Comparison of ENCODE assay signal across 19 cellular contexts in genomic region chr6:30543824-30544223, GRCh38. TPM values are rescaled to one million over a fixed set of nuclear protein-coding genes. Genes with fewer than 3 reads are reported as not detected.
DNase-seq lines count a peak whose midpoint lies in the region; ATAC-seq and TF ChIP-seq lines count a peak whose summit lies in the region.
"Had no signal": no experiment of that assay in that cellular context is flagged by ENCODE, and none has a peak within 500 bp of the region (broad histone marks: within the 10 kb centered on the region; RNA-seq: fewer than 3 reads in every experiment).

No MANE protein-coding gene starts in this region.

- no peaks in the 10 kb centered on the region for H3K79me2 ChIP-seq in GM23338 (replicated peaks; ENCODE audit: insufficient read depth)

- no peak overlapping the region for H3K4me3 ChIP-seq in upper lobe of left lung
- no peak overlapping the region for H3K4me3 ChIP-seq in GM23338
- H3K4me3 ChIP-seq: cardiac muscle cell, gastroesophageal sphincter, K562, Peyer's patch, SJSA1, smooth muscle cell had no signal

- H3K9me2 ChIP-seq in GM23338 (ENCODE audit: insufficient read depth), result no peaks in the 10 kb centered on the region

- H3K27me3 ChIP-seq in upper lobe of left lung (no peaks in the 10 kb centered on the region), GM23338 (ENCODE audit: insufficient read depth) (no peaks in the 10 kb centered on the region)
- H3K27me3 ChIP-seq: cardiac muscle cell, gastroesophageal sphincter, Peyer's patch, SJSA1 had no signal

- H3K4me2 ChIP-seq in GM23338, result no peak overlapping the region
- H3K4me2 ChIP-seq: smooth muscle cell had no signal

- H3K4me1 Mint-ChIP-seq in activated naive CD4-positive, alpha-beta T cell treated with anti-CD3 and anti-CD28 coated beads, Interleukin-2, amount 10 ng/mL, durations not matched to agents 7 days and 5 days, result peaks cover 37% of the 10 kb centered on the region
- H3K4me1 Mint-ChIP-seq in T-helper 17 cell (peaks cover 37% of the 10 kb centered on the region), GM23338 (peaks cover 9% of the 10 kb centered on the region), nephron progenitor cell (peaks cover 15% of the 10 kb centered on the region)

- H3K36me3 ChIP-seq in upper lobe of left lung (peaks cover 0 to 31% (median 17%) of the 10 kb centered on the region in 4 donors), GM23338 (ENCODE audit: insufficient read depth) (peaks cover 5% of the 10 kb centered on the region; the same call in 1 of the 2 replicates)

- no peak overlapping the region for H2AFZ ChIP-seq in GM23338

- H3K4me1 ChIP-seq in upper lobe of left lung, result peaks cover 22 to 26% (median 25%) of the 10 kb centered on the region in 4 donors
- peaks cover 7% of the 10 kb centered on the region; the same call in 1 of the 2 replicates for H3K4me1 ChIP-seq in GM23338 (ENCODE audit: insufficient read depth)
- H3K4me1 ChIP-seq: SJSA1 had no signal

- H3K9me3 Mint-ChIP-seq in activated naive CD4-positive, alpha-beta T cell treated with anti-CD3 and anti-CD28 coated beads, Interleukin-2, amount 10 ng/mL, durations not matched to agents 7 days and 5 days, result no peaks in the 10 kb centered on the region
- H3K9me3 Mint-ChIP-seq in GM23338 (no peaks in the 10 kb centered on the region), nephron progenitor cell (no peaks in the 10 kb centered on the region)
- H3K9me3 Mint-ChIP-seq: activated B cell treated with CpG ODN at 0.5 μM for 24 hours had no signal

- H3K4me3 Mint-ChIP-seq in activated naive CD4-positive, alpha-beta T cell treated with anti-CD3 and anti-CD28 coated beads, Interleukin-2, amount 10 ng/mL, durations not matched to agents 7 days and 5 days, result no peak overlapping the region
- H3K4me3 Mint-ChIP-seq in T-helper 17 cell (peak overlapping the region; percentile 79), GM23338 (no peak overlapping the region), nephron progenitor cell (no peak overlapping the region)

- H3F3A ChIP-seq in GM23338 (replicated peaks; ENCODE audit: low read depth), result no peaks in the 10 kb centered on the region

- H3K9me3 ChIP-seq in T-helper 17 cell (ENCODE audit: control insufficient read depth, low read length, poor library complexity, severe bottlenecking) (no peaks in the 10 kb centered on the region), upper lobe of left lung (no peaks in the 10 kb centered on the region)
- H3K9me3 ChIP-seq: gastroesophageal sphincter, Peyer's patch, SJSA1 had no signal

- no peak for TF ChIP-seq POLR2A in upper lobe of left lung (IDR thresholded peaks at IDR 0.05)

- ATAC-seq in T-helper 17 cell (peak; percentile 38), upper lobe of left lung (ENCODE audit: low FRiP score in 2 of 2) (no peak), GM23338 (no peak)
- ATAC-seq: gastroesophageal sphincter, left colon had no signal

- no peak for TF ChIP-seq EP300 in upper lobe of left lung (IDR thresholded peaks at IDR 0.05)

- H3K27ac ChIP-seq in upper lobe of left lung (peak overlapping the region; percentile 60 to 88 (median 78)), GM23338 (ENCODE audit: low read depth) (no peak overlapping the region)
- H3K27ac ChIP-seq: cardiac muscle cell, SJSA1 had no signal

- TF ChIP-seq CTCF in upper lobe of left lung (IDR thresholded peaks at IDR 0.05) (no peak), GM23338 (conservative IDR thresholded peaks at IDR 0.05; ENCODE audit: low read depth in 2 of 2) (no peak), nephron progenitor cell (IDR thresholded peaks at IDR 0.05) (no peak)

- 73 to 77% methylated on average over 3 of the region's 3 CpGs for WGBS in upper lobe of left lung, 2 donors

- H3K36me3 Mint-ChIP-seq in activated naive CD4-positive, alpha-beta T cell treated with anti-CD3 and anti-CD28 coated beads, Interleukin-2, amount 10 ng/mL, durations not matched to agents 7 days and 5 days, result peaks cover 23% of the 10 kb centered on the region
- H3K36me3 Mint-ChIP-seq in T-helper 17 cell (ENCODE audit: low read depth) (peaks cover 4% of the 10 kb centered on the region), GM23338 (ENCODE audit: low read depth) (peaks cover 15% of the 10 kb centered on the region), nephron progenitor cell (ENCODE audit: low read depth) (peaks cover 10% of the 10 kb centered on the region)

- peak overlapping the region; percentile 71 for H3K27ac Mint-ChIP-seq in activated naive CD4-positive, alpha-beta T cell treated with anti-CD3 and anti-CD28 coated beads, Interleukin-2, amount 10 ng/mL, durations not matched to agents 7 days and 5 days
- H3K27ac Mint-ChIP-seq in T-helper 17 cell, result peak overlapping the region; percentile 93
- no peak overlapping the region for H3K27ac Mint-ChIP-seq in GM23338
- H3K27ac Mint-ChIP-seq in nephron progenitor cell, result no peak overlapping the region

- no peaks in the 10 kb centered on the region; the same call in 1 of the 2 replicates for H4K20me1 ChIP-seq in GM23338 (replicated peaks; ENCODE audit: insufficient read depth)

- CTCF ChIA-PET in activated naive CD4-positive, alpha-beta T cell treated with anti-CD3 and anti-CD28 coated beads, Interleukin-2, amount 10 ng/mL, durations not matched to agents 7 days and 5 days (lab: Charles Lee), result interaction anchor here (1.0 to 11.2 kb wide), 11 partner anchors 9 to 536 kb away, joined by 3 to 251 read pairs (median 12); partner anchors contain the start of genes GNL1 and PRR3

- no peaks in the 10 kb centered on the region for H3K27me3 Mint-ChIP-seq in activated naive CD4-positive, alpha-beta T cell treated with anti-CD3 and anti-CD28 coated beads, Interleukin-2, amount 10 ng/mL, durations not matched to agents 7 days and 5 days
- H3K27me3 Mint-ChIP-seq in T-helper 17 cell, result no peaks in the 10 kb centered on the region
- H3K27me3 Mint-ChIP-seq in GM23338 (ENCODE audit: insufficient read depth, low read depth, poor library complexity), result peaks cover 12% of the 10 kb centered on the region
- peaks cover 16% of the 10 kb centered on the region for H3K27me3 Mint-ChIP-seq in nephron progenitor cell (ENCODE audit: low read depth, poor library complexity)
- H3K27me3 Mint-ChIP-seq: activated B cell treated with CpG ODN at 0.5 μM for 24 hours had no signal

- DNase-seq in activated naive CD4-positive, alpha-beta T cell treated with anti-CD3 and anti-CD28 coated beads, Interleukin-2, amount 10 ng/mL, durations not matched to agents 7 days and 5 days, result peak; percentile 43
- no peak for DNase-seq in activated naive CD4-positive, alpha-beta T cell treated with Interleukin-2 at 50 U/mL for 16 hours
- DNase-seq in T-helper 17 cell (no peak), upper lobe of left lung (no peak), GM23338 (ENCODE audit: low spot score) (no peak), nephron progenitor cell (no peak)
- DNase-seq in effector CD4-positive, alpha-beta T cell, result peak; percentile 28
- DNase-seq: activated B cell treated with CpG ODN at 0.5 μM for 24 hours; amniotic stem cell; left colon; NCI-H2029 treated with DMSO at 0.1 percent for 48 hours; NCI-H446 treated with DMSO at 0.1 percent for 48 hours; Peyer's patch; stimulated activated CD4-positive, alpha-beta T cell treated with anti-CD3 and anti-CD28 coated beads, Interleukin-4, amount 100 ng/mL, for 1 hour had no signal

TF ChIP-seq in GM23338, 12 proteins besides CTCF, POLR2A, EP300 and RAD21 (continues in another document):
- TF ChIP-seq NANOG (IDR thresholded peaks at IDR 0.05; ENCODE audit: borderline replicate concordance), result no peak
- TF ChIP-seq EZH2 (IDR thresholded peaks at IDR 0.05; ENCODE audit: low read depth, unreplicated experiment), result no peak
- no peak for TF ChIP-seq POLR2AphosphoS5 (IDR thresholded peaks at IDR 0.05; ENCODE audit: low read depth)
- no peak for TF ChIP-seq EZH2phosphoT487 (IDR thresholded peaks at IDR 0.05; ENCODE audit: unreplicated experiment)

RNA-seq across cellular contexts. Expression of gene GNL1, which starts 12.5 kb away (rescaled TPM):
- total RNA-seq in T-helper 17 cell (100 to 1,000 TPM; 178 to 211 TPM), upper lobe of left lung (10 to 100 TPM; 30.4 to 60.6 (median 51.2) TPM)
- total RNA-seq in GM23338 (2014; rRNA removed; shearing (Covaris generic)), result 29.6 and 42.5 TPM in 2 replicates
- 30.8 and 31.4 TPM in 2 replicates for polyA plus RNA-seq in GM23338 (2016; fragmentation: Nextera tagmentation; extraction: Ambion mirVana)

RNA-seq across cellular contexts. Expression of gene PRR3, which starts 13.3 kb away (rescaled TPM):
- total RNA-seq in T-helper 17 cell, result 10 to 100 TPM; 11.2 to 13.9 TPM
- 10 to 100 TPM in 1 of 6 donors, 1 to 10 TPM in 5; 6.0 to 13.6 (median 7.0) TPM for total RNA-seq in upper lobe of left lung
- 7.5 and 15.2 TPM in 2 replicates for total RNA-seq in GM23338 (2014; rRNA removed; shearing (Covaris generic))
- 8.2 and 10.9 TPM in 2 replicates for polyA plus RNA-seq in GM23338 (2016; fragmentation: Nextera tagmentation; extraction: Ambion mirVana)

RNA-seq across cellular contexts. Expression of gene ABCF1, which starts 27.4 kb away (rescaled TPM):
- total RNA-seq in T-helper 17 cell (100 to 1,000 TPM in 1 of 2 donors, 10 to 100 TPM in 1; 97.4 to 106 TPM), upper lobe of left lung (10 to 100 TPM; 41.2 to 57.6 (median 52.9) TPM)
- total RNA-seq in GM23338 (2014; rRNA removed; shearing (Covaris generic)), result 85.8 and 92.6 TPM in 2 replicates
- 244 and 279 TPM in 2 replicates for polyA plus RNA-seq in GM23338 (2016; fragmentation: Nextera tagmentation; extraction: Ambion mirVana)

RNA-seq across cellular contexts. Expression of gene HLA-E, which starts 54.5 kb away (rescaled TPM):
- total RNA-seq in T-helper 17 cell (1,000 to 10,000 TPM; 1,324 to 1,494 TPM), upper lobe of left lung (1,000 to 10,000 TPM in 2 of 6 donors, 100 to 1,000 TPM in 4; 553 to 1,296 (median 975) TPM)
- 36.0 and 44.2 TPM in 2 replicates for total RNA-seq in GM23338 (2014; rRNA removed; shearing (Covaris generic))
- polyA plus RNA-seq in GM23338 (2016; fragmentation: Nextera tagmentation; extraction: Ambion mirVana), result 15.6 and 15.9 TPM in 2 replicates

Comparison
In these comparisons a context has a peak if more than half of its experiments do, and no peak if none do; other contexts are left out.
1. DNase-seq: peak in activated naive CD4-positive, alpha-beta T cell treated with anti-CD3 and anti-CD28 coated beads, Interleukin-2, amount 10 ng/mL, durations not matched to agents 7 days and 5 days (single experiment) and effector CD4-positive, alpha-beta T cell (single experiment); none in activated naive CD4-positive, alpha-beta T cell treated with Interleukin-2 at 50 U/mL for 16 hours (single experiment), T-helper 17 cell (0 of 3), upper lobe of left lung (0 of 2), GM23338 (single experiment) and nephron progenitor cell (single experiment).
2. H3K27ac Mint-ChIP-seq: peak in activated naive CD4-positive, alpha-beta T cell treated with anti-CD3 and anti-CD28 coated beads, Interleukin-2, amount 10 ng/mL, durations not matched to agents 7 days and 5 days (single experiment) and T-helper 17 cell (single experiment); none in GM23338 (single experiment) and nephron progenitor cell (single experiment).